ENCODE assay signal across 8 cellular contexts in genomic region chr3:9404680-9405079, GRCh38. TPM values are rescaled to one million over a fixed set of nuclear protein-coding genes. Genes with fewer than 3 reads are reported as not detected.
DNase-seq lines count a peak whose midpoint lies in the region; ATAC-seq and TF ChIP-seq lines count a peak whose summit lies in the region.

No MANE protein-coding gene starts in this region.

- peaks cover under 1% of the 10 kb centered on the region for H3K9me3 ChIP-seq in skeletal muscle satellite cell (replicated peaks; ENCODE audit: low read length)
- no peaks in the 10 kb centered on the region for H3K9me3 ChIP-seq in Caco-2

- TF ChIP-seq CTCF in epithelial cell of esophagus (IDR thresholded peaks at IDR 0.05; ENCODE audit: insufficient read depth, low read depth, low read length, missing control alignments) (peak; percentile 44), Caco-2 (IDR thresholded peaks at IDR 0.05; ENCODE audit: insufficient read depth in 1 of 2, low read depth in 1 of 2, low read length in 1 of 2, severe bottlenecking in 1 of 2, unreplicated experiment in 1 of 2) (no peak)

- intact Hi-C loops in Caco-2 (cut with micrococcal nuclease; ENCODE audit: unreplicated experiment): no loop called here

- peak; percentile 58 to 59 for ATAC-seq in activated T-cell treated with anti-CD3 and anti-CD28 coated beads, Interleukin-2, amount 50 U/mL, for 4 hours
- ATAC-seq in HG03039 (IDR thresholded peaks at IDR 0.05; ENCODE audit: unreplicated experiment) (no peak), left lobe of liver (no peak)

- BruUV-seq in Caco-2 (replicated peaks; lab: Mats Ljungman, UMichigan): no TSS peak

- H3K36me3 ChIP-seq in skeletal muscle satellite cell (ENCODE audit: insufficient read depth, low read length) (peaks cover 5% of the 10 kb centered on the region), Caco-2 (ENCODE audit: control insufficient read depth, insufficient read depth, low read length) (no peaks in the 10 kb centered on the region)

- peaks cover 60% of the 10 kb centered on the region for H3K4me1 ChIP-seq in skeletal muscle satellite cell (ENCODE audit: control insufficient read depth, insufficient read depth, low read length)
- peaks cover 69% of the 10 kb centered on the region for H3K4me1 ChIP-seq in Caco-2

- no peak for DNase-seq in activated T-cell treated with anti-CD3 and anti-CD28 coated beads, Interleukin-2, amount 50 U/mL, for 4 hours
- DNase-seq in activated T-cell treated with anti-CD3 and anti-CD28 coated beads, Interleukin-2, amount 50 U/mL, for 48 hours: no peak
- peak; percentile 57 for DNase-seq in NCI-H748 (lab: John Stamatoyannopoulos, UW; ENCODE audit: unreplicated experiment)
- DNase-seq in epithelial cell of esophagus (ENCODE audit: low read depth): peak; percentile 53
- DNase-seq in Caco-2: no peak
- no peak for DNase-seq in left lobe of liver (ENCODE audit: low spot score)

- H3K27me3 ChIP-seq in skeletal muscle satellite cell (ENCODE audit: control insufficient read depth, insufficient read depth, low read length): no peaks in the 10 kb centered on the region
- no peaks in the 10 kb centered on the region for H3K27me3 ChIP-seq in Caco-2 (replicated peaks; ENCODE audit: control insufficient read depth, insufficient read depth, low read length)

- no peaks in the 10 kb centered on the region for H3K27me3 Mint-ChIP-seq in activated T-cell treated with anti-CD3 and anti-CD28 coated beads, Interleukin-2, amount 50 U/mL, for 4 hours (ENCODE audit: low read depth)
- H3K27me3 Mint-ChIP-seq in Caco-2 (ENCODE audit: insufficient read depth, unreplicated experiment): no peaks in the 10 kb centered on the region

- H3K9ac ChIP-seq in skeletal muscle satellite cell (ENCODE audit: low read depth, low read length): no peak overlapping the region

- peak overlapping the region; percentile 13 for H3K4me2 ChIP-seq in skeletal muscle satellite cell (ENCODE audit: low read length)

- peaks cover under 1% of the 10 kb centered on the region for H3K9me3 Mint-ChIP-seq in activated T-cell treated with anti-CD3 and anti-CD28 coated beads, Interleukin-2, amount 50 U/mL, for 4 hours
- no peaks in the 10 kb centered on the region for H3K9me3 Mint-ChIP-seq in Caco-2 (ENCODE audit: unreplicated experiment)

- no peak overlapping the region for H3K4me3 Mint-ChIP-seq in activated T-cell treated with anti-CD3 and anti-CD28 coated beads, Interleukin-2, amount 50 U/mL, for 4 hours
- H3K4me3 Mint-ChIP-seq in Caco-2 (ENCODE audit: unreplicated experiment): no peak overlapping the region

- H3K4me3 ChIP-seq in epithelial cell of esophagus (ENCODE audit: low read length) (no peak overlapping the region), skeletal muscle satellite cell (ENCODE audit: low read length) (no peak overlapping the region), Caco-2 (ENCODE audit: low read depth, low read length) (no peak overlapping the region)

- peaks cover 13% of the 10 kb centered on the region for H3K36me3 Mint-ChIP-seq in activated T-cell treated with anti-CD3 and anti-CD28 coated beads, Interleukin-2, amount 50 U/mL, for 4 hours (ENCODE audit: insufficient read depth)
- peaks cover 7% of the 10 kb centered on the region for H3K36me3 Mint-ChIP-seq in Caco-2 (ENCODE audit: insufficient read depth, unreplicated experiment)

- CTCF ChIA-PET in Caco-2 (lab: Charles Lee): no interaction called here

- peaks cover 83% of the 10 kb centered on the region for H3K4me1 Mint-ChIP-seq in activated T-cell treated with anti-CD3 and anti-CD28 coated beads, Interleukin-2, amount 50 U/mL, for 4 hours (ENCODE audit: low read depth)
- peaks cover 36% of the 10 kb centered on the region for H3K4me1 Mint-ChIP-seq in Caco-2 (ENCODE audit: low read depth, unreplicated experiment)

- no peak overlapping the region for H3K27ac Mint-ChIP-seq in Caco-2 (ENCODE audit: unreplicated experiment)

- POLR2A ChIA-PET in Caco-2 (lab: Charles Lee): no interaction called here

RNA-seq across cellular contexts. Expression of gene SETD5, which starts 7.3 kb away (rescaled TPM):
- total RNA-seq in activated T-cell treated with anti-CD3 and anti-CD28 coated beads, Interleukin-2, amount 50 U/mL, for 4 hours: 10 to 100 TPM; 67.3 to 78.1 (median 71.8) TPM
- total RNA-seq in skeletal muscle satellite cell (2012; rRNA removed): 66.2 and 70.0 TPM in 2 replicates
- 140 and 155 TPM in 2 replicates for total RNA-seq in Caco-2 (2022)
- total RNA-seq in left lobe of liver: 58.4 TPM

RNA-seq across cellular contexts. Expression of gene THUMPD3, which starts 41.8 kb away (rescaled TPM):
- 10 to 100 TPM; 69.0 to 77.4 (median 73.1) TPM for total RNA-seq in activated T-cell treated with anti-CD3 and anti-CD28 coated beads, Interleukin-2, amount 50 U/mL, for 4 hours
- total RNA-seq in skeletal muscle satellite cell (2012; rRNA removed): 47.6 and 54.8 TPM in 2 replicates
- total RNA-seq in Caco-2 (2022): 56.0 and 62.2 TPM in 2 replicates
- 19.6 TPM for total RNA-seq in left lobe of liver

Comparison
In these comparisons a context has a peak if more than half of its experiments do, and no peak if none do; other contexts are left out.
1. ATAC-seq: peak in activated T-cell treated with anti-CD3 and anti-CD28 coated beads, Interleukin-2, amount 50 U/mL, for 4 hours (2 of 2); none in HG03039 (single experiment) and left lobe of liver (single experiment).
2. DNase-seq: peak in NCI-H748 (single experiment) and epithelial cell of esophagus (single experiment); none in activated T-cell treated with anti-CD3 and anti-CD28 coated beads, Interleukin-2, amount 50 U/mL, for 4 hours (single experiment), activated T-cell treated with anti-CD3 and anti-CD28 coated beads, Interleukin-2, amount 50 U/mL, for 48 hours (0 of 2), Caco-2 (0 of 2) and left lobe of liver (single experiment).